ENCODE assay signal across 1 cellular context in genomic region chr7:152759655-152760383, GRCh38.
TF ChIP-seq lines count a peak whose summit lies in the region.

ACTR3B (plus strand) TSS chr7:152759752; CDS start chr7:152759883, 131 bp downstream.

TF ChIP-seq in K562, 482 proteins besides CTCF, POLR2A, EP300 and RAD21 (continued from another document and continues in another):
- TF ChIP-seq ZNF592 (IDR thresholded peaks at IDR 0.05) (peak; percentile 62; the same call in 1 of the 2 replicates), NFE2L1 (tag; IDR thresholded peaks at IDR 0.05; ENCODE audit: borderline replicate concordance, low read depth) (no peak), CXXC5 (CRISPR knock-in tag; IDR thresholded peaks at IDR 0.05) (peak; percentile 96), SLC30A9 (CRISPR knock-in tag; IDR thresholded peaks at IDR 0.05) (no peak), ZMIZ1 (IDR thresholded peaks at IDR 0.05; ENCODE audit: low read depth in 2 of 2, low read length in 2 of 2) (no peak), ZNF511 (CRISPR knock-in tag; IDR thresholded peaks at IDR 0.05) (peak; percentile 86), CREB3 (tag; conservative IDR thresholded peaks at IDR 0.05; ENCODE audit: low read depth) (0 out of 2 replicates have a peak, but pooled peaks have one; percentile 19), DACH1 (IDR thresholded peaks at IDR 0.05; ENCODE audit: partially characterized antibody) (no peak), ZNF512 (tag; IDR thresholded peaks at IDR 0.05) (no peak), ZBTB1 (CRISPR knock-in tag; IDR thresholded peaks at IDR 0.05; ENCODE audit: borderline replicate concordance, low read depth) (peak; percentile 79), TAF7 (tag; IDR thresholded peaks at IDR 0.05) (no peak), MLX (CRISPR knock-in tag; conservative IDR thresholded peaks at IDR 0.05) (no peak), ZNF282 (CRISPR knock-in tag; IDR thresholded peaks at IDR 0.05) (no peak), MAX (CRISPR knock-in tag; IDR thresholded peaks at IDR 0.05) (peak; percentile 96), CREB3L1 (IDR thresholded peaks at IDR 0.05; ENCODE audit: borderline replicate concordance, low read depth) (peak; percentile 70; the same call in 1 of the 2 replicates), RBM14 (IDR thresholded peaks at IDR 0.05; ENCODE audit: borderline replicate concordance, insufficient read depth, low read depth, low read length) (0 out of 2 replicates have a peak, but pooled peaks have one; percentile 84), ARHGAP35 (IDR thresholded peaks at IDR 0.05; ENCODE audit: partially characterized antibody) (no peak), ZNF707 (CRISPR knock-in tag; conservative IDR thresholded peaks at IDR 0.05) (no peak), GATA2 (CRISPR knock-in tag; IDR thresholded peaks at IDR 0.05) (no peak), YY1 (IDR thresholded peaks at IDR 0.05; ENCODE audit: borderline replicate concordance in 1 of 3, control insufficient read depth in 1 of 3, extremely low read depth in 1 of 3, insufficient read depth in 3 of 3, insufficient read length in 1 of 3, insufficient replicate concordance in 2 of 3, low read depth in 1 of 3, low read length in 2 of 3) (no peak), ETV1 (tag; conservative IDR thresholded peaks at IDR 0.05; ENCODE audit: low read depth) (no peak), RBM25 (IDR thresholded peaks at IDR 0.05; ENCODE audit: low read depth, low read length, severe bottlenecking) (peak; percentile 82), NRF1 (conservative IDR thresholded peaks at IDR 0.05 in 1 of 2, IDR thresholded peaks at IDR 0.05 in 1 of 2) (peak; percentile 26 to 28; a peak in 3 of 4 replicates), LCOR (CRISPR knock-in tag; IDR thresholded peaks at IDR 0.05) (no peak), COPS2 (conservative IDR thresholded peaks at IDR 0.05) (no peak), RFX7 (CRISPR knock-in tag; IDR thresholded peaks at IDR 0.05) (no peak), WHSC1 (IDR thresholded peaks at IDR 0.05; ENCODE audit: low read length) (no peak), BRCA1 (IDR thresholded peaks at IDR 0.05) (no peak), BRCA1 (CRISPR knock-in tag; IDR thresholded peaks at IDR 0.05) (0 out of 2 replicates have a peak, but pooled peaks have one; percentile 44), ZFP30 (CRISPR knock-in tag; IDR thresholded peaks at IDR 0.05; ENCODE audit: borderline replicate concordance) (no peak), CREB5 (CRISPR knock-in tag; IDR thresholded peaks at IDR 0.05) (no peak), ZNF561 (CRISPR knock-in tag; conservative IDR thresholded peaks at IDR 0.05) (no peak), KAT2B (IDR thresholded peaks at IDR 0.05; ENCODE audit: low read depth, low read length) (no peak), PYGO2 (tag; IDR thresholded peaks at IDR 0.05) (no peak), TCFL5 (CRISPR knock-in tag; conservative IDR thresholded peaks at IDR 0.05) (no peak), KAT8 (IDR thresholded peaks at IDR 0.05; ENCODE audit: low read depth) (no peak), ZNF253 (CRISPR knock-in tag; conservative IDR thresholded peaks at IDR 0.05) (no peak), TBP (optimal IDR thresholded peaks at IDR 0.05; ENCODE audit: low read depth, low read length) (peak; percentile 83), SREBF1 (IDR thresholded peaks at IDR 0.05; ENCODE audit: borderline replicate concordance, low read depth, low read length) (no peak), RBM15 (IDR thresholded peaks at IDR 0.05; ENCODE audit: insufficient read depth, low read length) (no peak), CBX3 (IDR thresholded peaks at IDR 0.05; ENCODE audit: borderline replicate concordance in 1 of 2, low read length in 2 of 2) (no peak), ATF4 (CRISPR knock-in tag; IDR thresholded peaks at IDR 0.05) (no peak), VEZF1 (CRISPR knock-in tag; IDR thresholded peaks at IDR 0.05) (peak; percentile 98), SRSF7 (optimal IDR thresholded peaks at IDR 0.05; ENCODE audit: low read depth, low read length) (no peak), NR4A1 (CRISPR knock-in tag; IDR thresholded peaks at IDR 0.05) (peak; percentile 85; the same call in 1 of the 2 replicates), NR4A1 (tag; IDR thresholded peaks at IDR 0.05) (no peak; the same call in 1 of the 2 replicates), BRD9 (IDR thresholded peaks at IDR 0.05; ENCODE audit: low read depth, partially characterized antibody) (no peak), ATF7 (IDR thresholded peaks at IDR 0.05) (no peak; the same call in none of the 2 replicates), PML (IDR thresholded peaks at IDR 0.05; ENCODE audit: low read length) (no peak; the same call in 1 of the 2 replicates)
